In genomic region chr7:44293561-44294324, GRCh38 we compare ENCODE assay signal across 13 cellular contexts. TPM values are rescaled to one million over a fixed set of nuclear protein-coding genes. Genes with fewer than 3 reads are reported as not detected.
A peak's percentile ranks its signal among the peaks of the same experiment; 100 is the strongest.
DNase-seq lines count a peak whose midpoint lies in the region; ATAC-seq and TF ChIP-seq lines count a peak whose summit lies in the region.
"Had no signal": no experiment of that assay in that cellular context is flagged by ENCODE, and none has a peak within 500 bp of the region (broad histone marks: within the 10 kb centered on the region; RNA-seq: fewer than 3 reads in every experiment).

No MANE protein-coding gene starts in this region.

- H3K27me3 ChIP-seq in ascending aorta (no peaks in the 10 kb centered on the region), right cardiac atrium (ENCODE audit: control insufficient read depth, insufficient read depth) (no peaks in the 10 kb centered on the region), stomach (peaks cover 0 to 31% (median 11%) of the 10 kb centered on the region in 3 donors)

- TF ChIP-seq EP300 in stomach (IDR thresholded peaks at IDR 0.05): no peak

- peak; percentile 1 for DNase-seq in activated CD4-positive, alpha-beta T cell treated with anti-CD3 and anti-CD28 coated beads for 48 hours
- DNase-seq in activated CD4-positive, alpha-beta T cell treated with anti-CD3 and anti-CD28 coated beads, Interleukin-2, amount 50 U/mL, for 4 hours: no peak
- DNase-seq in ascending aorta (ENCODE audit: low spot score in 2 of 2): peak; percentile 4 to 34
- DNase-seq in right cardiac atrium: peak in 2 of 3 donors; percentile 62
- peak; percentile 25 for DNase-seq in stomach
- no peak for DNase-seq in cerebellar nuclear complex (lab: John Stamatoyannopoulos, UW)
- DNase-seq in NCI-H128 (lab: John Stamatoyannopoulos, UW; ENCODE audit: unreplicated experiment): no peak
- DNase-seq: Calu3, erythroblast, NCI-H2107, T-helper 2 cell had no signal

- H3K4me3 ChIP-seq in ascending aorta (no peak overlapping the region), right cardiac atrium (ENCODE audit: low read length) (no peak overlapping the region), stomach (no peak overlapping the region)
- H3K4me3 ChIP-seq: A549 had no signal

- no peaks in the 10 kb centered on the region for H3K36me3 ChIP-seq in ascending aorta
- no peaks in the 10 kb centered on the region for H3K36me3 ChIP-seq in stomach

- H3K4me1 ChIP-seq in ascending aorta (peaks cover 0 to 3% of the 10 kb centered on the region in 2 donors), right cardiac atrium (ENCODE audit: control insufficient read depth, insufficient read depth, low read length) (peaks cover 26% of the 10 kb centered on the region), stomach (peaks cover 0 to 23% (median 11%) of the 10 kb centered on the region in 4 donors)
- H3K4me1 ChIP-seq: A549 had no signal

- peak; percentile 14 to 23 for ATAC-seq in right cardiac atrium
- ATAC-seq in GM18520 (IDR thresholded peaks at IDR 0.05; ENCODE audit: unreplicated experiment): no peak

- H3K9me3 ChIP-seq in ascending aorta: no peaks in the 10 kb centered on the region
- no peaks in the 10 kb centered on the region for H3K9me3 ChIP-seq in right cardiac atrium (ENCODE audit: control insufficient read depth, low read length)
- no peaks in the 10 kb centered on the region for H3K9me3 ChIP-seq in stomach
- H3K9me3 ChIP-seq: A549 had no signal

- WGBS in right cardiac atrium: 55% methylated on average over 17 of the region's 17 CpGs
- WGBS in stomach, 5 donors: 44 to 56% (median 52%) methylated on average over 15 to 17 of the region's 17 CpGs

- intact Hi-C loops in ascending aorta (cut with DNase I): no loop called here
- intact Hi-C loops in right cardiac atrium (cut with DNase I): loop anchor here in 1 of 4 donors (5.0 kb wide), 1 partner anchor 36 kb away; no protein-coding TSS in a partner anchor
- intact Hi-C loops in stomach (cut with DNase I; ENCODE audit: low total_unique reads): no loop called here

- TF ChIP-seq CTCF in ascending aorta (IDR thresholded peaks at IDR 0.05) (no peak), stomach (IDR thresholded peaks at IDR 0.05) (no peak)

- no peak for TF ChIP-seq POLR2A in stomach (IDR thresholded peaks at IDR 0.05)

- no peak overlapping the region for H3K27ac ChIP-seq in ascending aorta
- H3K27ac ChIP-seq in right cardiac atrium (ENCODE audit: low read length): peak overlapping the region; percentile 55
- H3K27ac ChIP-seq in stomach: no peak overlapping the region
- H3K27ac ChIP-seq: A549 had no signal

RNA-seq across cellular contexts. Expression of gene CAMK2B, which starts 31.7 kb away (rescaled TPM):
- 3.2 TPM for total RNA-seq in ascending aorta
- 100 to 1,000 TPM in 2 of 4 donors, 10 to 100 TPM in 2; 79.7 to 134 (median 106) TPM for total RNA-seq in right cardiac atrium
- polyA plus RNA-seq in right cardiac atrium: 105 TPM
- 1 to 10 TPM in 2 of 5 donors, under 1 TPM in 1, not detected in 2; 0.92 to 7.6 (median 4.6) TPM for total RNA-seq in stomach
- polyA plus RNA-seq in stomach: 10 to 100 TPM in 1 of 3 donors, 1 to 10 TPM in 2; 2.9 to 28.4 (median 6.2) TPM
- total RNA-seq: Calu3 had no signal

Comparison
In these comparisons a context has a peak if more than half of its experiments do, and no peak if none do; other contexts are left out.
1. DNase-seq: peak in activated CD4-positive, alpha-beta T cell treated with anti-CD3 and anti-CD28 coated beads for 48 hours (single experiment), ascending aorta (2 of 2), right cardiac atrium (2 of 3) and stomach (single experiment); none in activated CD4-positive, alpha-beta T cell treated with anti-CD3 and anti-CD28 coated beads, Interleukin-2, amount 50 U/mL, for 4 hours (0 of 2), cerebellar nuclear complex (0 of 2) and NCI-H128 (single experiment).
2. RNA of gene CAMK2B, which starts 31.7 kb away (total RNA-seq): 79.7 to 134 TPM in right cardiac atrium; 3.2 TPM in ascending aorta (single experiment) and 0.92 to 7.6 TPM in stomach; every median in the first group is over 4 times any median in the second.